10 cellular contexts compared by ENCODE assay signal in the genomic region with DNA sequence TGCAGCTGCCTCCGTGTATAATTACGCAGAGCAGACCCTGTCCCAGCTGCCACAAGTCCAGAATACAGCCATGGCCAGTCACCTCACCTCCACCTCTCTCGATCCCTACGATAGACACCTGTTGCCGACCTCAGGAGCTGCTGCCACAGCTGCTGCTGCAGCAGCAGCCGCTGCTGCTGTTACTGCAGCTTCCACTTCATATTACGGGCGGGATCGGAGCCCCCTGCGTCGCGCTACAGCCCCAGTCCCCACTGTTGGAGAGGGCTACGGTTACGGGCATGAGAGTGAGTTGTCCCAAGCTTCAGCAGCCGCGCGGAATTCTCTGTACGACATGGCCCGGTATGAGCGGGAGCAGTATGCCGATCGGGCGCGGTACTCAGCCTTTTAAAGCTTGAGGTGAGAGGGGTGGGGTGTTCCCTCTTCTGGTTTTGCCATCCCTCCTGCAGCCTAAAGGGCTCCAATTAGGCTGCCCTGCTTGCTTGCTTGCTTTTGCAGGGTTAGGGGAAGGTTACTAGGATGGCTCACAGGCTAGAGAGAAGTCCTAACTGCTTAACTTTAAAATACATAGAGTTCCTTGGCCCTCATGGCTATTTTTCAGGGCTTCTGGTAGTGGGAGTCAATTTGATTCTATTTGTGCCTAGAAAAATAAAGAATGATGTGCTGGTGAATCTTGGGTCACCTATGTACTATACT. TPM values are rescaled to one million over a fixed set of nuclear protein-coding genes. Genes with fewer than 3 reads are reported as not detected.
DNase-seq lines count a peak whose midpoint lies in the region; ATAC-seq, FAIRE-seq and TF ChIP-seq lines count a peak whose summit lies in the region.
"Had no signal": no experiment of that assay in that cellular context is flagged by ENCODE, and none has a peak within 500 bp of the region (broad histone marks: within the 10 kb centered on the region; RNA-seq: fewer than 3 reads in every experiment).

No MANE protein-coding gene starts in this region.

- H3K36me3 ChIP-seq in BLaER1 treated with 17β-estradiol and CSF1 and Interleukin-3, amounts not matched to agents 10 nM and 100 nM = peaks cover 90 to 99% (median 96%) of the 10 kb centered on the region in 11 experiments
- H3K36me3 ChIP-seq in OCI-LY7 (ENCODE audit: insufficient read depth, low read length) = peaks cover 100% of the 10 kb centered on the region
- peaks cover 26 to 53% of the 10 kb centered on the region in 2 donors for H3K36me3 ChIP-seq in kidney (ENCODE audit: control insufficient read depth in 1 of 2, insufficient read depth in 2 of 2, low read length in 2 of 2)

- H3K9ac ChIP-seq in BLaER1 treated with 17β-estradiol and CSF1 and Interleukin-3, amounts not matched to agents 10 nM and 100 nM = no peak overlapping the region
- no peak overlapping the region for H3K9ac ChIP-seq in kidney (ENCODE audit: low read length in 2 of 2)

- intact Hi-C loops in OCI-LY7 (cut with micrococcal nuclease; ENCODE audit: unreplicated experiment) (no loop called here), kidney (cut with DNase I) (no loop called here)

- no peak for TF ChIP-seq CTCF in OCI-LY7 (conservative IDR thresholded peaks at IDR 0.05; ENCODE audit: low read length)
- no peak for TF ChIP-seq CTCF in kidney (IDR thresholded peaks at IDR 0.05; ENCODE audit: borderline replicate concordance, extremely low read depth, insufficient read depth)

- CTCF ChIA-PET in OCI-LY7 (lab: Charles Lee; ENCODE audit: unreplicated experiment) = interaction anchor here (0.8 kb wide), 1 partner anchor 35 kb away, joined by 4 read pairs; no protein-coding TSS in a partner anchor

- peaks cover 97 to 100% (median 100%) of the 10 kb centered on the region in 11 experiments for H4K20me1 ChIP-seq in BLaER1 treated with 17β-estradiol and CSF1 and Interleukin-3, amounts not matched to agents 10 nM and 100 nM
- H4K20me1 ChIP-seq in OCI-LY7 (ENCODE audit: insufficient read depth, low read length) = peaks cover 60% of the 10 kb centered on the region

- H3K4me1 ChIP-seq in BLaER1 treated with 17β-estradiol and CSF1 and Interleukin-3, amounts not matched to agents 10 nM and 100 nM = peaks cover 54 to 77% (median 58%) of the 10 kb centered on the region in 10 experiments
- H3K4me1 ChIP-seq in OCI-LY7 (ENCODE audit: insufficient read depth, low read length, poor library complexity, severe bottlenecking) = peaks cover 42% of the 10 kb centered on the region
- H3K4me1 ChIP-seq in kidney (ENCODE audit: control insufficient read depth in 1 of 2, insufficient read depth in 1 of 2, low read depth in 1 of 2, low read length in 2 of 2) = peaks cover 39 to 53% of the 10 kb centered on the region in 2 donors

- H3K27ac ChIP-seq in BLaER1 treated with 17β-estradiol and CSF1 and Interleukin-3, amounts not matched to agents 10 nM and 100 nM = no peak overlapping the region
- no peak overlapping the region for H3K27ac ChIP-seq in OCI-LY7 (ENCODE audit: low read depth, low read length, poor library complexity, severe bottlenecking)
- H3K27ac ChIP-seq in kidney (ENCODE audit: low read depth in 2 of 2, low read length in 2 of 2) = no peak overlapping the region
- H3K27ac ChIP-seq: body of pancreas, neutrophil had no signal

- H2AFZ ChIP-seq in OCI-LY7 (ENCODE audit: low read length) = no peak overlapping the region

- H3K9me2 ChIP-seq in OCI-LY7 (ENCODE audit: insufficient read depth, low read length) = no peaks in the 10 kb centered on the region

- ATAC-seq in HG02884 (IDR thresholded peaks at IDR 0.05; ENCODE audit: unreplicated experiment) = no peak
- ATAC-seq: body of pancreas had no signal

- H3K9me3 ChIP-seq in BLaER1 treated with 17β-estradiol and CSF1 and Interleukin-3, amounts not matched to agents 10 nM and 100 nM (replicated peaks in 1 of 11) = no peaks in the 10 kb centered on the region
- H3K9me3 ChIP-seq in OCI-LY7 (ENCODE audit: low read length) = no peaks in the 10 kb centered on the region
- H3K9me3 ChIP-seq in kidney (ENCODE audit: control insufficient read depth in 1 of 2, low read length in 2 of 2) = no peaks in the 10 kb centered on the region
- H3K9me3 ChIP-seq: body of pancreas, neutrophil had no signal

- POLR2A ChIA-PET in OCI-LY7 (lab: Charles Lee) = interaction anchor here (0.6 to 1.1 kb wide), 4 partner anchors 16 to 49 kb away, joined by 3 to 4 read pairs (median 3); partner anchors contain the start of gene RBM4B

- H3K79me2 ChIP-seq in OCI-LY7 (ENCODE audit: insufficient read depth, low read depth, low read length) = peaks cover 100% of the 10 kb centered on the region

- H3K27me3 ChIP-seq in BLaER1 treated with 17β-estradiol and CSF1 and Interleukin-3, amounts not matched to agents 10 nM and 100 nM = no peaks in the 10 kb centered on the region
- H3K27me3 ChIP-seq: body of pancreas, neutrophil had no signal

- FAIRE-seq in kidney (lab: Jason Lieb, UNC) = no peak

- no TSS peak for BruUV-seq in OCI-LY7 (replicated peaks; lab: Mats Ljungman, UMichigan)

- DNase-seq in OCI-LY7 (ENCODE audit: low spot score) (no peak), kidney (no peak), NCI-H2081 treated with DMSO at 0.1 percent for 48 hours (lab: John Stamatoyannopoulos, UW) (no peak), pons (ENCODE audit: low spot score) (no peak)
- DNase-seq: activated B cell treated with CpG ODN at 0.5 μM for 24 hours, NCI-H1694 had no signal

- peak overlapping the region; percentile 2 to 98 (median 88); a peak in 20 of 22 replicates for H3K4me2 ChIP-seq in BLaER1 treated with 17β-estradiol and CSF1 and Interleukin-3, amounts not matched to agents 10 nM and 100 nM
- H3K4me2 ChIP-seq in OCI-LY7 (ENCODE audit: low read length) = peak overlapping the region; percentile 20; the same call in 1 of the 2 replicates

- H3K4me3 ChIP-seq in BLaER1 treated with 17β-estradiol and CSF1 and Interleukin-3, amounts not matched to agents 10 nM and 100 nM = no peak overlapping the region; a peak in 1 of 20 replicates
- no peak overlapping the region for H3K4me3 ChIP-seq in OCI-LY7 (ENCODE audit: low read depth, low read length, poor library complexity, severe bottlenecking)
- H3K4me3 ChIP-seq in kidney (ENCODE audit: low read length in 2 of 2) = peak overlapping the region; percentile 13 to 89
- H3K4me3 ChIP-seq: body of pancreas had no signal

RNA-seq across cellular contexts. Expression of gene RBM4, which starts 5.4 kb away (rescaled TPM):
- total RNA-seq in OCI-LY7 (2014; rRNA removed; shearing (Covaris generic)) = 66.0 and 93.9 TPM in 2 replicates
- total RNA-seq in OCI-LY7 (2022) (139 and 140 TPM in 2 replicates), kidney (125 TPM)
- 168 TPM for polyA plus RNA-seq in kidney (ENCODE audit: insufficient read depth, low read depth, low replicate concordance)

RNA-seq across cellular contexts. Expression of gene RBM14, which starts 27.5 kb away (rescaled TPM):
- total RNA-seq in OCI-LY7 (2014; rRNA removed; shearing (Covaris generic)) = 65.8 and 94.6 TPM in 2 replicates
- 227 and 243 TPM in 2 replicates for total RNA-seq in OCI-LY7 (2022)
- total RNA-seq in kidney = 80.6 TPM
- 35.9 TPM for polyA plus RNA-seq in kidney (ENCODE audit: insufficient read depth, low read depth, low replicate concordance)

RNA-seq across cellular contexts. Expression of gene RBM4B, which starts 33.8 kb away (rescaled TPM):
- 29.1 and 40.0 TPM in 2 replicates for total RNA-seq in OCI-LY7 (2014; rRNA removed; shearing (Covaris generic))
- total RNA-seq in OCI-LY7 (2022) (38.3 and 39.4 TPM in 2 replicates), kidney (18.2 TPM)
- polyA plus RNA-seq in kidney (ENCODE audit: insufficient read depth, low read depth, low replicate concordance) = 20.8 TPM

RNA-seq across cellular contexts. Expression of gene CCS, which starts 50.9 kb away (rescaled TPM):
- 31.7 and 32.6 TPM in 2 replicates for total RNA-seq in OCI-LY7 (2014; rRNA removed; shearing (Covaris generic))
- total RNA-seq in OCI-LY7 (2022) (34.4 and 36.7 TPM in 2 replicates), kidney (40.7 TPM)
- polyA plus RNA-seq in kidney (ENCODE audit: insufficient read depth, low read depth, low replicate concordance) = 78.7 TPM

RNA-seq across cellular contexts. Expression of gene CCDC87, which starts 51.0 kb away (rescaled TPM):
- 0.13 and 0.26 TPM in 2 replicates for total RNA-seq in OCI-LY7 (2014; rRNA removed; shearing (Covaris generic))
- total RNA-seq in OCI-LY7 (2022) (0.17 and 0.36 TPM in 2 replicates), kidney (1.0 TPM)
- polyA plus RNA-seq in kidney (ENCODE audit: insufficient read depth, low read depth, low replicate concordance) = 0.13 TPM

Comparison
In these comparisons a context has a peak if more than half of its experiments do, and no peak if none do; other contexts are left out.
1. H3K4me3 ChIP-seq: peak in kidney (2 of 2); none in BLaER1 treated with 17β-estradiol and CSF1 and Interleukin-3, amounts not matched to agents 10 nM and 100 nM (0 of 10) and OCI-LY7 (single experiment).